In genomic region chrX:135981662-135982061, GRCh38 we compare ENCODE assay signal across 19 cellular contexts.
"Had no signal": no experiment of that assay in that cellular context is flagged by ENCODE, and none has a peak within 500 bp of the region (broad histone marks: within the 10 kb centered on the region; RNA-seq: fewer than 3 reads in every experiment).

No MANE protein-coding gene starts in this region.

- H3K27ac ChIP-seq: right atrium auricular region, tibial artery had no signal

- FAIRE-seq: islet of Langerhans had no signal

- H3K4me1 ChIP-seq: right atrium auricular region, tibial artery had no signal

- H3K4me3 ChIP-seq: right atrium auricular region, smooth muscle cell, tibial artery had no signal

- H3K4me2 ChIP-seq: smooth muscle cell had no signal

- H3K4me3 Mint-ChIP-seq: activated CD4-positive, alpha-beta T cell treated with anti-CD3 and anti-CD28 coated beads for 36 hours; activated CD8-positive, alpha-beta T cell treated with anti-CD3 and anti-CD28 coated beads, Interleukin-2, amount 10 ng/mL, durations not matched to agents 7 days and 5 days; activated naive CD4-positive, alpha-beta T cell treated with anti-CD3 and anti-CD28 coated beads, Interleukin-2, amount 50 U/mL, for 24 hours; endodermal cell; stimulated activated memory B cell treated with anti-CD40 and anti-IgM and Interleukin-4, amounts not matched to agents 10 μg/mL and 1 μg/mL and 100 μg/mL, for 72 hours had no signal

- H3K27ac Mint-ChIP-seq: activated CD4-positive, alpha-beta T cell treated with anti-CD3 and anti-CD28 coated beads for 36 hours; activated naive CD4-positive, alpha-beta T cell treated with anti-CD3 and anti-CD28 coated beads, Interleukin-2, amount 50 U/mL, for 24 hours; brain; endodermal cell had no signal

- H3K9me3 Mint-ChIP-seq: activated naive CD4-positive, alpha-beta T cell treated with anti-CD3 and anti-CD28 coated beads, Interleukin-2, amount 50 U/mL, for 24 hours; naive thymus-derived CD8-positive, alpha-beta T cell; stimulated activated memory B cell treated with anti-CD40 and anti-IgM and Interleukin-4, amounts not matched to agents 10 μg/mL and 1 μg/mL and 100 μg/mL, for 72 hours had no signal

- H3K27me3 Mint-ChIP-seq: activated CD4-positive, alpha-beta T cell treated with anti-CD3 and anti-CD28 coated beads for 36 hours; activated naive CD4-positive, alpha-beta T cell treated with anti-CD3 and anti-CD28 coated beads, Interleukin-2, amount 50 U/mL, for 24 hours; brain; naive thymus-derived CD8-positive, alpha-beta T cell; stimulated activated memory B cell treated with anti-CD40 and anti-IgM and Interleukin-4, amounts not matched to agents 10 μg/mL and 1 μg/mL and 100 μg/mL, for 72 hours had no signal

- H3K27me3 ChIP-seq: right atrium auricular region, tibial artery had no signal

- H3K9me3 ChIP-seq: right atrium auricular region, tibial artery had no signal

- H3K36me3 ChIP-seq: right atrium auricular region, tibial artery had no signal

- ATAC-seq: activated CD4-positive, alpha-beta T cell treated with anti-CD3 and anti-CD28 coated beads for 36 hours; activated CD8-positive, alpha-beta T cell treated with anti-CD3 and anti-CD28 coated beads, Interleukin-2, amount 10 ng/mL, durations not matched to agents 7 days and 5 days; esophagus mucosa; naive thymus-derived CD8-positive, alpha-beta T cell; stimulated activated memory B cell treated with anti-CD40 and anti-IgM and Interleukin-4, amounts not matched to agents 10 μg/mL and 1 μg/mL and 100 μg/mL, for 72 hours had no signal

- DNase-seq: activated CD4-positive, alpha-beta T cell treated with anti-CD3 and anti-CD28 coated beads for 36 hours; activated CD8-positive, alpha-beta T cell treated with anti-CD3 and anti-CD28 coated beads, Interleukin-2, amount 10 ng/mL, durations not matched to agents 7 days and 5 days; amniotic stem cell; cerebellar nuclear complex; endodermal cell; foreskin fibroblast; glutamatergic neuron; naive thymus-derived CD8-positive, alpha-beta T cell; nucleus accumbens; SW 1271; T-helper 9 cell; tibial artery had no signal

- H3K36me3 Mint-ChIP-seq: activated naive CD4-positive, alpha-beta T cell treated with anti-CD3 and anti-CD28 coated beads, Interleukin-2, amount 50 U/mL, for 24 hours; brain; naive thymus-derived CD8-positive, alpha-beta T cell; stimulated activated memory B cell treated with anti-CD40 and anti-IgM and Interleukin-4, amounts not matched to agents 10 μg/mL and 1 μg/mL and 100 μg/mL, for 72 hours had no signal

- H3K4me1 Mint-ChIP-seq: endodermal cell had no signal
